ENCODE assay signal across 26 cellular contexts in genomic region chr5:41625571-41625970, GRCh38.
"Had no signal": no experiment of that assay in that cellular context is flagged by ENCODE, and none has a peak within 500 bp of the region (broad histone marks: within the 10 kb centered on the region; RNA-seq: fewer than 3 reads in every experiment).

No MANE protein-coding gene starts in this region.

- H3K4me3 Mint-ChIP-seq: activated CD4-positive, alpha-beta memory T cell treated with anti-CD3 and anti-CD28 coated beads for 36 hours; activated CD4-positive, alpha-beta T cell treated with anti-CD3 and anti-CD28 coated beads for 36 hours; activated CD4-positive, alpha-beta T cell treated with anti-CD3 and anti-CD28 coated beads, Interleukin-2, amount 10 ng/mL, durations not matched to agents 24 days and 14 days; activated naive CD4-positive, alpha-beta T cell treated with anti-CD3 and anti-CD28 coated beads, Interleukin-2, amount 10 ng/mL, durations not matched to agents 7 days and 5 days; activated naive CD8-positive, alpha-beta T cell treated with anti-CD3 and anti-CD28 coated beads, Interleukin-2, amount 10 ng/mL, durations not matched to agents 7 days and 5 days; activated T-cell treated with anti-CD3 and anti-CD28 coated beads, Interleukin-2, amount 50 U/mL, for 24 hours; activated T-cell treated with anti-CD3 and anti-CD28 coated beads, Interleukin-2, amount 50 U/mL, for 72 hours; brain had no signal

- H3K27ac Mint-ChIP-seq: activated CD4-positive, alpha-beta memory T cell treated with anti-CD3 and anti-CD28 coated beads for 36 hours; activated CD4-positive, alpha-beta T cell treated with anti-CD3 and anti-CD28 coated beads for 36 hours; activated CD4-positive, alpha-beta T cell treated with anti-CD3 and anti-CD28 coated beads, Interleukin-2, amount 10 ng/mL, durations not matched to agents 24 days and 14 days; activated naive CD4-positive, alpha-beta T cell treated with anti-CD3 and anti-CD28 coated beads, Interleukin-2, amount 10 ng/mL, durations not matched to agents 7 days and 5 days; activated naive CD4-positive, alpha-beta T cell treated with anti-CD3 and anti-CD28 coated beads, Interleukin-2, amount 50 U/mL, for 72 hours; activated naive CD8-positive, alpha-beta T cell treated with anti-CD3 and anti-CD28 coated beads, Interleukin-2, amount 10 ng/mL, durations not matched to agents 7 days and 5 days; activated T-cell treated with anti-CD3 and anti-CD28 coated beads, Interleukin-2, amount 50 U/mL, for 24 hours; activated T-cell treated with anti-CD3 and anti-CD28 coated beads, Interleukin-2, amount 50 U/mL, for 72 hours; brain had no signal

- H3K9me3 Mint-ChIP-seq: activated CD4-positive, alpha-beta memory T cell treated with anti-CD3 and anti-CD28 coated beads for 36 hours; activated CD4-positive, alpha-beta T cell treated with anti-CD3 and anti-CD28 coated beads, Interleukin-2, amount 10 ng/mL, durations not matched to agents 24 days and 14 days; activated naive CD4-positive, alpha-beta T cell treated with anti-CD3 and anti-CD28 coated beads, Interleukin-2, amount 10 ng/mL, durations not matched to agents 7 days and 5 days; activated naive CD4-positive, alpha-beta T cell treated with anti-CD3 and anti-CD28 coated beads, Interleukin-2, amount 50 U/mL, for 72 hours; activated naive CD8-positive, alpha-beta T cell treated with anti-CD3 and anti-CD28 coated beads, Interleukin-2, amount 10 ng/mL, durations not matched to agents 7 days and 5 days; activated T-cell treated with anti-CD3 and anti-CD28 coated beads, Interleukin-2, amount 50 U/mL, for 24 hours; brain had no signal

- H3K4me3 ChIP-seq: ascending aorta, breast epithelium, cardiac muscle cell, colonic mucosa, esophagus squamous epithelium had no signal

- H3K27me3 Mint-ChIP-seq: activated CD4-positive, alpha-beta memory T cell treated with anti-CD3 and anti-CD28 coated beads for 36 hours; activated CD4-positive, alpha-beta T cell treated with anti-CD3 and anti-CD28 coated beads for 36 hours; activated CD4-positive, alpha-beta T cell treated with anti-CD3 and anti-CD28 coated beads, Interleukin-2, amount 10 ng/mL, durations not matched to agents 24 days and 14 days; activated naive CD4-positive, alpha-beta T cell treated with anti-CD3 and anti-CD28 coated beads, Interleukin-2, amount 10 ng/mL, durations not matched to agents 7 days and 5 days; activated naive CD8-positive, alpha-beta T cell treated with anti-CD3 and anti-CD28 coated beads, Interleukin-2, amount 10 ng/mL, durations not matched to agents 7 days and 5 days; activated T-cell treated with anti-CD3 and anti-CD28 coated beads, Interleukin-2, amount 50 U/mL, for 24 hours; brain had no signal

- H3K4me1 ChIP-seq: breast epithelium, colonic mucosa, esophagus squamous epithelium had no signal

- H3K27me3 ChIP-seq: ascending aorta, breast epithelium, cardiac muscle cell, colonic mucosa, esophagus squamous epithelium had no signal

- H3K4me1 Mint-ChIP-seq: activated CD4-positive, alpha-beta T cell treated with anti-CD3 and anti-CD28 coated beads for 36 hours; activated CD4-positive, alpha-beta T cell treated with anti-CD3 and anti-CD28 coated beads, Interleukin-2, amount 10 ng/mL, durations not matched to agents 24 days and 14 days; activated naive CD4-positive, alpha-beta T cell treated with anti-CD3 and anti-CD28 coated beads, Interleukin-2, amount 10 ng/mL, durations not matched to agents 7 days and 5 days; activated naive CD8-positive, alpha-beta T cell treated with anti-CD3 and anti-CD28 coated beads, Interleukin-2, amount 10 ng/mL, durations not matched to agents 7 days and 5 days; brain had no signal

- H3K9me3 ChIP-seq: ascending aorta, breast epithelium, colonic mucosa, esophagus squamous epithelium had no signal

- H3K27ac ChIP-seq: ascending aorta, breast epithelium, cardiac muscle cell, colonic mucosa, epithelial cell of prostate, esophagus squamous epithelium had no signal

- DNase-seq: activated CD4-positive, alpha-beta memory T cell treated with anti-CD3 and anti-CD28 coated beads for 36 hours; activated CD4-positive, alpha-beta T cell treated with anti-CD3 and anti-CD28 coated beads for 36 hours; activated CD4-positive, alpha-beta T cell treated with anti-CD3 and anti-CD28 coated beads, Interleukin-2, amount 10 ng/mL, durations not matched to agents 24 days and 14 days; activated CD4-positive, CD25-positive, alpha-beta regulatory T cell; activated CD4-positive, CD25-positive, alpha-beta regulatory T cell treated with anti-CD3 and anti-CD28 coated beads, Interleukin-2, amount 50 U/mL, for 72 hours; activated CD8-positive, alpha-beta memory T cell treated with anti-CD3 and anti-CD28 coated beads, Interleukin-2, amount 50 U/mL, for 48 hours; activated gamma-delta T cell; activated naive CD4-positive, alpha-beta T cell; activated naive CD4-positive, alpha-beta T cell treated with anti-CD3 and anti-CD28 coated beads, Interleukin-2, amount 10 ng/mL, durations not matched to agents 7 days and 5 days; activated naive CD8-positive, alpha-beta T cell treated with anti-CD3 and anti-CD28 coated beads, Interleukin-2, amount 10 ng/mL, durations not matched to agents 7 days and 5 days; activated T-cell treated with anti-CD3 and anti-CD28 coated beads for 4 hours; activated T-cell treated with anti-CD3 and anti-CD28 coated beads, Interleukin-2, amount 50 U/mL, for 24 hours; activated T-cell treated with anti-CD3 and anti-CD28 coated beads, Interleukin-2, amount 50 U/mL, for 72 hours; central memory CD4-positive, alpha-beta T cell; cerebellar nuclear complex; colonic mucosa; effector CD8-positive, alpha-beta T cell; esophagus squamous epithelium; head of caudate nucleus; T-helper 2 cell had no signal

- H3K36me3 Mint-ChIP-seq: activated CD4-positive, alpha-beta memory T cell treated with anti-CD3 and anti-CD28 coated beads for 36 hours; activated naive CD4-positive, alpha-beta T cell treated with anti-CD3 and anti-CD28 coated beads, Interleukin-2, amount 10 ng/mL, durations not matched to agents 7 days and 5 days; activated naive CD4-positive, alpha-beta T cell treated with anti-CD3 and anti-CD28 coated beads, Interleukin-2, amount 50 U/mL, for 72 hours; activated naive CD8-positive, alpha-beta T cell treated with anti-CD3 and anti-CD28 coated beads, Interleukin-2, amount 10 ng/mL, durations not matched to agents 7 days and 5 days; brain had no signal

- H3K36me3 ChIP-seq: ascending aorta, breast epithelium, cardiac muscle cell, colonic mucosa, esophagus squamous epithelium had no signal
